Comparison of ENCODE assay signal across 11 cellular contexts in the genomic region with DNA sequence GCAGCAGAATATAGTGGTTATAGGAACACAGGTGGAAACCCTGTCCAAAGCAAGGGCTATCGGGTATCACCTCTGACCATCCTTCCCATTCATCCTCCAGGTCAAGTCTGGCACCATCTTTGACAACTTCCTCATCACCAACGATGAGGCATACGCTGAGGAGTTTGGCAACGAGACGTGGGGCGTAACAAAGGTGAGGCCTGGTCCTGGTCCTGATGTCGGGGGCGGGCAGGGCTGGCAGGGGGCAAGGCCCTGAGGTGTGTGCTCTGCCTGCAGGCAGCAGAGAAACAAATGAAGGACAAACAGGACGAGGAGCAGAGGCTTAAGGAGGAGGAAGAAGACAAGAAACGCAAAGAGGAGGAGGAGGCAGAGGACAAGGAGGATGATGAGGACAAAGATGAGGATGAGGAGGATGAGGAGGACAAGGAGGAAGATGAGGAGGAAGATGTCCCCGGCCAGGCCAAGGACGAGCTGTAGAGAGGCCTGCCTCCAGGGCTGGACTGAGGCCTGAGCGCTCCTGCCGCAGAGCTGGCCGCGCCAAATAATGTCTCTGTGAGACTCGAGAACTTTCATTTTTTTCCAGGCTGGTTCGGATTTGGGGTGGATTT. TPM values are rescaled to one million over a fixed set of nuclear protein-coding genes. Genes with fewer than 3 reads are reported as not detected.
DNase-seq lines count a peak whose midpoint lies in the region; ATAC-seq and TF ChIP-seq lines count a peak whose summit lies in the region.
"Had no signal": no experiment of that assay in that cellular context is flagged by ENCODE, and none has a peak within 500 bp of the region (broad histone marks: within the 10 kb centered on the region; RNA-seq: fewer than 3 reads in every experiment).

No MANE protein-coding gene starts in this region.

- peaks cover 91% of the 10 kb centered on the region for H3K36me3 Mint-ChIP-seq in stimulated activated naive CD8-positive, alpha-beta T cell treated with anti-CD3 and anti-CD28 coated beads, Interleukin-15, Interleukin-2, amounts not matched to agents 100 ng/mL and 50 ng/mL, for 24 hours (ENCODE audit: low read depth)
- H3K36me3 Mint-ChIP-seq in T-helper 17 cell (ENCODE audit: low read depth) (peaks cover 13% of the 10 kb centered on the region), glutamatergic neuron (ENCODE audit: unreplicated experiment) (no peaks in the 10 kb centered on the region), type B pancreatic cell (peaks cover 47% of the 10 kb centered on the region)

- H3K27me3 Mint-ChIP-seq in stimulated activated naive CD8-positive, alpha-beta T cell treated with anti-CD3 and anti-CD28 coated beads, Interleukin-15, Interleukin-2, amounts not matched to agents 100 ng/mL and 50 ng/mL, for 24 hours, result no peaks in the 10 kb centered on the region
- no peaks in the 10 kb centered on the region for H3K27me3 Mint-ChIP-seq in T-helper 17 cell
- H3K27me3 Mint-ChIP-seq in glutamatergic neuron (ENCODE audit: unreplicated experiment), result peaks cover 22% of the 10 kb centered on the region
- no peaks in the 10 kb centered on the region for H3K27me3 Mint-ChIP-seq in type B pancreatic cell

- peak overlapping the region; percentile 65 for H3K27ac Mint-ChIP-seq in stimulated activated naive CD8-positive, alpha-beta T cell treated with anti-CD3 and anti-CD28 coated beads, Interleukin-15, Interleukin-2, amounts not matched to agents 100 ng/mL and 50 ng/mL, for 24 hours
- H3K27ac Mint-ChIP-seq in T-helper 17 cell (peak overlapping the region; percentile 98), glutamatergic neuron (ENCODE audit: unreplicated experiment) (peak overlapping the region; percentile 73), type B pancreatic cell (peak overlapping the region; percentile 89)

- DNase-seq in stimulated activated naive CD8-positive, alpha-beta T cell treated with anti-CD3 and anti-CD28 coated beads, Interleukin-15, Interleukin-2, amounts not matched to agents 100 U/mL and 50 U/mL, for 24 hours, result no peak
- DNase-seq in T-helper 17 cell (no peak), glutamatergic neuron (no peak), type B pancreatic cell (ENCODE audit: extremely low spot score, unreplicated experiment) (no peak), activated gamma-delta T cell treated with Interleukin-2 at 50 U/mL for 16 hours (no peak), CD1c-positive myeloid dendritic cell (ENCODE audit: extremely low spot score) (no peak)
- DNase-seq: midbrain, NCI-H1417 treated with DMSO at 0.1 percent for 48 hours had no signal

- peaks cover 86% of the 10 kb centered on the region for H3K4me1 Mint-ChIP-seq in stimulated activated naive CD8-positive, alpha-beta T cell treated with anti-CD3 and anti-CD28 coated beads, Interleukin-15, Interleukin-2, amounts not matched to agents 100 ng/mL and 50 ng/mL, for 24 hours (ENCODE audit: low read depth)
- H3K4me1 Mint-ChIP-seq in T-helper 17 cell (peaks cover 46% of the 10 kb centered on the region), glutamatergic neuron (ENCODE audit: low read depth, unreplicated experiment) (peaks cover 22% of the 10 kb centered on the region), type B pancreatic cell (ENCODE audit: unreplicated experiment) (peaks cover 36% of the 10 kb centered on the region)

- peak overlapping the region; percentile 51 for H3K4me3 Mint-ChIP-seq in stimulated activated naive CD8-positive, alpha-beta T cell treated with anti-CD3 and anti-CD28 coated beads, Interleukin-15, Interleukin-2, amounts not matched to agents 100 ng/mL and 50 ng/mL, for 24 hours
- peak overlapping the region; percentile 67 for H3K4me3 Mint-ChIP-seq in T-helper 17 cell
- H3K4me3 Mint-ChIP-seq in glutamatergic neuron (ENCODE audit: unreplicated experiment), result peak overlapping the region; percentile 12
- H3K4me3 Mint-ChIP-seq in type B pancreatic cell, result peak overlapping the region; percentile 62

- no peak for ATAC-seq in stimulated activated naive CD8-positive, alpha-beta T cell treated with anti-CD3 and anti-CD28 coated beads, Interleukin-15, Interleukin-2, amounts not matched to agents 100 U/mL and 50 U/mL, for 24 hours
- no peak for ATAC-seq in T-helper 17 cell
- no peak for ATAC-seq in HG02973 (IDR thresholded peaks at IDR 0.05; ENCODE audit: unreplicated experiment)

- H3K9me3 Mint-ChIP-seq in stimulated activated naive CD8-positive, alpha-beta T cell treated with anti-CD3 and anti-CD28 coated beads, Interleukin-15, Interleukin-2, amounts not matched to agents 100 ng/mL and 50 ng/mL, for 24 hours, result no peaks in the 10 kb centered on the region
- H3K9me3 Mint-ChIP-seq in glutamatergic neuron (ENCODE audit: unreplicated experiment) (peaks cover 18% of the 10 kb centered on the region), type B pancreatic cell (no peaks in the 10 kb centered on the region)

- no peaks in the 10 kb centered on the region for H3K9me3 ChIP-seq in T-helper 17 cell (ENCODE audit: control insufficient read depth, low read length, poor library complexity, severe bottlenecking)
- H3K9me3 ChIP-seq: upper lobe of left lung had no signal

- TF ChIP-seq CTCF in glutamatergic neuron (IDR thresholded peaks at IDR 0.05; ENCODE audit: partially characterized antibody, unreplicated experiment), result no peak
- TF ChIP-seq CTCF in type B pancreatic cell (conservative IDR thresholded peaks at IDR 0.05), result no peak

RNA-seq across cellular contexts. Expression of a gene that starts 2.1 kb away (rescaled TPM):
- total RNA-seq in T-helper 17 cell (10 to 100 TPM; 74.1 to 82.1 TPM), glutamatergic neuron (ENCODE audit: unreplicated experiment) (62.1 TPM), type B pancreatic cell (ENCODE audit: low replicate concordance) (77.1 and 82.3 TPM in 2 replicates)

RNA-seq across cellular contexts. Expression of a gene that starts 5.1 kb away (rescaled TPM):
- total RNA-seq in T-helper 17 cell, result 100 to 1,000 TPM; 418 to 472 TPM
- 543 TPM for total RNA-seq in glutamatergic neuron (ENCODE audit: unreplicated experiment)
- total RNA-seq in type B pancreatic cell (ENCODE audit: low replicate concordance), result 1,188 and 1,294 TPM in 2 replicates

RNA-seq across cellular contexts. Expression of a gene that starts 10.0 kb away (rescaled TPM):
- total RNA-seq in T-helper 17 cell (10 to 100 TPM; 23.2 to 28.3 TPM), glutamatergic neuron (ENCODE audit: unreplicated experiment) (71.6 TPM), type B pancreatic cell (ENCODE audit: low replicate concordance) (67.5 and 68.5 TPM in 2 replicates)

RNA-seq across cellular contexts. Expression of a gene that starts 13.5 kb away (rescaled TPM):
- 1 to 10 TPM; 6.9 to 8.3 TPM for total RNA-seq in T-helper 17 cell
- 28.8 TPM for total RNA-seq in glutamatergic neuron (ENCODE audit: unreplicated experiment)
- total RNA-seq in type B pancreatic cell (ENCODE audit: low replicate concordance), result 23.1 and 24.8 TPM in 2 replicates

RNA-seq across cellular contexts. Expression of a gene that starts 24.4 kb away (rescaled TPM):
- under 1 TPM; 0.52 to 0.86 TPM for total RNA-seq in T-helper 17 cell
- total RNA-seq in glutamatergic neuron (ENCODE audit: unreplicated experiment), result 0.59 TPM
- 1.8 TPM in 1 of 2 replicates, not detected in the other for total RNA-seq in type B pancreatic cell (ENCODE audit: low replicate concordance)
- total RNA-seq: upper lobe of left lung had no signal

Comparison
In these comparisons a context has a peak if more than half of its experiments do, and no peak if none do; other contexts are left out.
1. H3K4me3 Mint-ChIP-seq: peak in every context shown above with its lines; median percentile 67 in T-helper 17 cell; 62 in type B pancreatic cell; 51 in stimulated activated naive CD8-positive, alpha-beta T cell treated with anti-CD3 and anti-CD28 coated beads, Interleukin-15, Interleukin-2, amounts not matched to agents 100 ng/mL and 50 ng/mL, for 24 hours; 12 in glutamatergic neuron.